Comparison of ENCODE assay signal across 9 cellular contexts in genomic region chr11:78140392-78141077, GRCh38. TPM values are rescaled to one million over a fixed set of nuclear protein-coding genes. Genes with fewer than 3 reads are reported as not detected.
DNase-seq lines count a peak whose midpoint lies in the region; ATAC-seq, FAIRE-seq and TF ChIP-seq lines count a peak whose summit lies in the region.
"Had no signal": no experiment of that assay in that cellular context is flagged by ENCODE, and none has a peak within 500 bp of the region (broad histone marks: within the 10 kb centered on the region; RNA-seq: fewer than 3 reads in every experiment).

No MANE protein-coding gene starts in this region.

- H3K27ac ChIP-seq in Peyer's patch (peak overlapping the region in 1 of 4 donors; percentile 77), prostate gland (no peak overlapping the region)

- H3K9me3 ChIP-seq in Peyer's patch (no peaks in the 10 kb centered on the region), prostate gland (no peaks in the 10 kb centered on the region)

- H3K27me3 ChIP-seq in Peyer's patch (no peaks in the 10 kb centered on the region), prostate gland (replicated peaks; ENCODE audit: insufficient read depth) (no peaks in the 10 kb centered on the region)

- no peak overlapping the region for H3K27ac Mint-ChIP-seq in effector memory CD8-positive, alpha-beta T cell

- H3K9me3 Mint-ChIP-seq in effector memory CD8-positive, alpha-beta T cell, result no peaks in the 10 kb centered on the region

- peaks cover 6% of the 10 kb centered on the region for H3K36me3 Mint-ChIP-seq in effector memory CD8-positive, alpha-beta T cell (ENCODE audit: insufficient read depth)

- ATAC-seq in effector memory CD8-positive, alpha-beta T cell (replicated peaks), result no peak
- ATAC-seq in GM21515 (IDR thresholded peaks at IDR 0.05; ENCODE audit: unreplicated experiment), result no peak

- intact Hi-C loops in prostate gland (cut with DNase I), result loop anchor here (5.0 kb wide), 1 partner anchor 427 kb away; no protein-coding TSS in a partner anchor

- H3K4me1 ChIP-seq in Peyer's patch (peaks cover 0 to 9% (median 3%) of the 10 kb centered on the region in 4 donors), prostate gland (replicated peaks) (peaks cover 4% of the 10 kb centered on the region)

- FAIRE-seq in GM12891 (lab: Jason Lieb, UNC), result peak; percentile 23

- no peaks in the 10 kb centered on the region for H3K27me3 Mint-ChIP-seq in effector memory CD8-positive, alpha-beta T cell

- H3K36me3 ChIP-seq in Peyer's patch (no peaks in the 10 kb centered on the region), prostate gland (no peaks in the 10 kb centered on the region)

- TF ChIP-seq POLR2A in GM12891 (IDR thresholded peaks at IDR 0.05; ENCODE audit: low read depth, low read length) (no peak), Peyer's patch (IDR thresholded peaks at IDR 0.05) (no peak), prostate gland (IDR thresholded peaks at IDR 0.05) (no peak)

- TF ChIP-seq CTCF in Peyer's patch (IDR thresholded peaks at IDR 0.05), result no peak
- no peak for TF ChIP-seq CTCF in prostate gland (IDR thresholded peaks at IDR 0.05)

- H3K4me1 Mint-ChIP-seq in effector memory CD8-positive, alpha-beta T cell (ENCODE audit: low read depth in 2 of 2), result peaks cover 13 to 28% of the 10 kb centered on the region in 2 donors

- WGBS in prostate gland, result 61% methylated on average over 17 of the region's 17 CpGs

- peak overlapping the region in 3 of 4 donors; percentile 64 to 86 (median 75) for H3K4me3 ChIP-seq in Peyer's patch
- peak overlapping the region; percentile 50 to 75 for H3K4me3 ChIP-seq in prostate gland

- DNase-seq in GM12891 (ENCODE audit: insufficient read length, low spot score) (no peak), Peyer's patch (no peak), prostate gland (ENCODE audit: low spot score) (no peak), occipital lobe (lab: John Stamatoyannopoulos, UW) (no peak), NCI-H1105 treated with DMSO at 0.1 percent for 48 hours (lab: John Stamatoyannopoulos, UW) (no peak), DMS79 treated with DMSO at 0.1 percent for 48 hours (lab: John Stamatoyannopoulos, UW) (no peak)
- no peak for DNase-seq in effector memory CD8-positive, alpha-beta T cell
- DNase-seq: activated CD4-positive, CD25-positive, alpha-beta regulatory T cell treated with anti-CD3 and anti-CD28 coated beads, Interleukin-2, amount 50 U/mL, for 72 hours had no signal

- H3K4me3 Mint-ChIP-seq in effector memory CD8-positive, alpha-beta T cell, result peak overlapping the region; percentile 62 to 86

TF ChIP-seq in GM12891, 5 proteins besides CTCF, POLR2A, EP300 and RAD21:
- TF ChIP-seq PAX5 (IDR thresholded peaks at IDR 0.05; ENCODE audit: insufficient read depth, low read length, severe bottlenecking) (no peak), POU2F2 (IDR thresholded peaks at IDR 0.05; ENCODE audit: low read depth, low read length) (no peak), TAF1 (IDR thresholded peaks at IDR 0.05; ENCODE audit: low read depth, low read length) (no peak), POLR2AphosphoS5 (IDR thresholded peaks at IDR 0.05; ENCODE audit: low read depth, low read length) (no peak), SPI1 (IDR thresholded peaks at IDR 0.05; ENCODE audit: low read depth, low read length) (no peak)

RNA-seq across cellular contexts. Expression of gene ALG8, which starts 1.1 kb away (rescaled TPM):
- polyA plus RNA-seq in GM12891 (2012; ENCODE audit: low read depth, missing spikeins), result 35.4 TPM
- 10 to 100 TPM; 12.7 to 83.3 (median 21.4) TPM for total RNA-seq in Peyer's patch
- total RNA-seq in prostate gland, result 10 to 100 TPM; 34.0 to 50.3 TPM
- 55.2 TPM for total RNA-seq in occipital lobe

RNA-seq across cellular contexts. Expression of gene KCTD21, which starts 47.9 kb away (rescaled TPM):
- 3.0 TPM for polyA plus RNA-seq in GM12891 (2012; ENCODE audit: low read depth, missing spikeins)
- total RNA-seq in Peyer's patch, result 10 to 100 TPM in 3 of 4 donors, 1 to 10 TPM in 1; 8.7 to 25.2 (median 16.9) TPM
- total RNA-seq in prostate gland, result 10 to 100 TPM in 1 of 2 donors, 1 to 10 TPM in 1; 7.3 to 12.2 TPM
- 6.4 TPM for total RNA-seq in occipital lobe

RNA-seq across cellular contexts. Expression of gene USP35, which starts 48.2 kb away (rescaled TPM):
- 2.9 TPM for polyA plus RNA-seq in GM12891 (2012; ENCODE audit: low read depth, missing spikeins)
- 10 to 100 TPM in 3 of 4 donors, 1 to 10 TPM in 1; 6.6 to 30.6 (median 13.3) TPM for total RNA-seq in Peyer's patch
- total RNA-seq in prostate gland, result 10 to 100 TPM in 1 of 2 donors, 1 to 10 TPM in 1; 3.4 to 13.6 TPM
- 10.8 TPM for total RNA-seq in occipital lobe
